ENCODE assay signal across 26 cellular contexts in the genomic region with DNA sequence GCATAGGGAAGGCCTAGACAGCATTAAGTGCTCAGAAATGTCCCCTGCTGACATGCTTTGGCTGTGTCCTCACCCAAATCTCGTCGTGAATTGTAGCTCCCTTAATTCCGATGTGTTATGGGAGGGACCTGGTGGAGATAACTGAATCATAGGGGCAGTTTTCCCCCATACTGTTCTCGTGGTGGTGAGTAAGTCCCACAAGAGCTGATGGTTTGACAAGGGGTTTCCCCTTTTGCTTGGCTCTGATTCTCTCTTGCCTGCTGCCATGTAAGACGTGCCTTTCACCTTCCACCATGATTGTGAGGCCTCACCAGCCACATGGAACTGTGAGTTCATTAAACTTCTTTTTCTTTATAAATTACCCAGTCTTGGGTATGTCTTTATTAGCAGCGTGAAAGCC.
DNase-seq lines count a peak whose midpoint lies in the region; ATAC-seq, FAIRE-seq and TF ChIP-seq lines count a peak whose summit lies in the region.
"Had no signal": no experiment of that assay in that cellular context is flagged by ENCODE, and none has a peak within 500 bp of the region (broad histone marks: within the 10 kb centered on the region; RNA-seq: fewer than 3 reads in every experiment).

No MANE protein-coding gene starts in this region.

- WGBS in mammary epithelial cell (ENCODE audit: low coverage, missing lambda C conversion rate) = 100% methylated on average over 3 of the region's 6 CpGs

- no TSS peak for BruUV-seq in mammary epithelial cell (replicated peaks; lab: Mats Ljungman, UMichigan)
- BruUV-seq in MCF 10A (replicated peaks; lab: Mats Ljungman, UMichigan) = no TSS peak

- peaks cover 7% of the 10 kb centered on the region for H3K4me1 Mint-ChIP-seq in activated CD4-positive, alpha-beta T cell treated with anti-CD3 and anti-CD28 coated beads for 36 hours
- no peaks in the 10 kb centered on the region for H3K4me1 Mint-ChIP-seq in MCF 10A (ENCODE audit: insufficient read depth, unreplicated experiment)

- peaks cover 4% of the 10 kb centered on the region for H3K27me3 Mint-ChIP-seq in activated CD4-positive, alpha-beta T cell treated with anti-CD3 and anti-CD28 coated beads for 36 hours
- H3K27me3 Mint-ChIP-seq in MCF 10A (ENCODE audit: insufficient read depth, unreplicated experiment) = no peaks in the 10 kb centered on the region

- H3K4me2 ChIP-seq in mammary epithelial cell (ENCODE audit: insufficient read depth, low read depth, low read length) = no peak overlapping the region

- no peaks in the 10 kb centered on the region for H3K79me2 ChIP-seq in mammary epithelial cell (ENCODE audit: insufficient read depth, low read length)

- H3K4me1 ChIP-seq in mammary epithelial cell (ENCODE audit: insufficient read depth, low read length) = no peaks in the 10 kb centered on the region
- H3K4me1 ChIP-seq: BE2C had no signal

- H3K27me3 ChIP-seq in mammary epithelial cell (ENCODE audit: insufficient read depth, low read length) = no peaks in the 10 kb centered on the region
- H3K27me3 ChIP-seq: BE2C had no signal

- TF ChIP-seq CTCF in mammary epithelial cell (conservative IDR thresholded peaks at IDR 0.05 in 1 of 2, IDR thresholded peaks at IDR 0.05 in 1 of 2; ENCODE audit: extremely low read depth in 1 of 2, insufficient read depth in 1 of 2, low read depth in 1 of 2, low read length in 2 of 2) (no peak), MCF 10A (IDR thresholded peaks at IDR 0.05; ENCODE audit: unreplicated experiment) (no peak)

- no peaks in the 10 kb centered on the region for H3K36me3 Mint-ChIP-seq in activated CD4-positive, alpha-beta T cell treated with anti-CD3 and anti-CD28 coated beads for 36 hours (ENCODE audit: low read depth)
- H3K36me3 Mint-ChIP-seq in MCF 10A (ENCODE audit: insufficient read depth, unreplicated experiment) = peaks cover 98% of the 10 kb centered on the region
- H3K36me3 Mint-ChIP-seq: CD8-positive, alpha-beta memory T cell had no signal

- dilution Hi-C loops in mammary epithelial cell (cut with HindIII; ENCODE audit: low sequenced_read_pairs) = no loop called here

- DNase-seq in activated CD4-positive, alpha-beta T cell treated with anti-CD3 and anti-CD28 coated beads for 36 hours = peak; percentile 20
- DNase-seq in activated CD4-positive, alpha-beta T cell treated with anti-CD3 and anti-CD28 coated beads for 4 hours = no peak
- DNase-seq in mammary epithelial cell (peak; percentile 2), MCF 10A (ENCODE audit: unreplicated experiment) (no peak), iris pigment epithelial cell (ENCODE audit: low read depth) (peak; percentile 20), urothelium cell line (ENCODE audit: low spot score) (no peak)
- no peak for DNase-seq in activated CD4-positive, CD25-positive, alpha-beta regulatory T cell treated with anti-CD3 and anti-CD28 coated beads, Interleukin-2, amount 50 U/mL, for 72 hours
- DNase-seq: ACHN; BE2C; CD8-positive, alpha-beta memory T cell; DMS 273 treated with DMSO at 0.1 percent for 48 hours; DMS79; GF-D8; Kasumi-1; NCI-H1105 treated with DMSO at 0.1 percent for 48 hours; NCI-H2029 treated with DMSO at 0.1 percent for 48 hours; NCI-H446 treated with DMSO at 0.1 percent for 48 hours; NCI-H526; NCI-H82; NK-92 treated with Interleukin-12 subunit alpha and Interleukin-12 subunit beta, amount 100 ng/mL, for 24 hours; PC-3 had no signal

- H3K9ac ChIP-seq in mammary epithelial cell (ENCODE audit: insufficient read depth, low read length) = no peak overlapping the region

- POLR2A ChIA-PET in activated CD4-positive, alpha-beta T cell treated with anti-CD3 and anti-CD28 coated beads for 36 hours (lab: Charles Lee) = interaction anchor here (0.7 kb wide), 1 partner anchor 20 kb away, joined by 3 read pairs; no protein-coding TSS in a partner anchor
- POLR2A ChIA-PET in MCF 10A (lab: Yijun Ruan, JAX) = no interaction called here

- peak; percentile 63 for ATAC-seq in activated CD4-positive, alpha-beta T cell treated with anti-CD3 and anti-CD28 coated beads for 36 hours
- no peak for ATAC-seq in GM19467 (IDR thresholded peaks at IDR 0.05; ENCODE audit: unreplicated experiment)
- ATAC-seq: HCT116, PC-3 had no signal

- no peak overlapping the region for H3K4me3 Mint-ChIP-seq in activated CD4-positive, alpha-beta T cell treated with anti-CD3 and anti-CD28 coated beads for 36 hours
- no peak overlapping the region for H3K4me3 Mint-ChIP-seq in MCF 10A (ENCODE audit: unreplicated experiment)
- H3K4me3 Mint-ChIP-seq: CD14-positive monocyte; CD8-positive, alpha-beta memory T cell had no signal

- no peaks in the 10 kb centered on the region for H4K20me1 ChIP-seq in mammary epithelial cell (ENCODE audit: insufficient read depth, low read length)

- in situ Hi-C loops in mammary epithelial cell (cut with MboI; ENCODE audit: low sequenced_read_pairs in 2 of 2) = no loop called here

- no peak overlapping the region for H2AFZ ChIP-seq in mammary epithelial cell (ENCODE audit: low read depth, low read length)

- H3K27ac ChIP-seq in mammary epithelial cell (ENCODE audit: insufficient read depth, low read depth, low read length) = no peak overlapping the region
- H3K27ac ChIP-seq: 22Rv1, HL-60 had no signal

- peaks cover 11% of the 10 kb centered on the region for H3K36me3 ChIP-seq in mammary epithelial cell (ENCODE audit: insufficient read depth, low read length)
- H3K36me3 ChIP-seq: BE2C had no signal

- no peak overlapping the region for H3K4me3 ChIP-seq in mammary epithelial cell (replicated peaks in 1 of 3; ENCODE audit: insufficient read depth in 1 of 3, low read depth in 2 of 3, low read length in 3 of 3)

- H3K27ac Mint-ChIP-seq in activated CD4-positive, alpha-beta T cell treated with anti-CD3 and anti-CD28 coated beads for 36 hours = no peak overlapping the region
- H3K27ac Mint-ChIP-seq in MCF 10A (ENCODE audit: low read depth, unreplicated experiment) = no peak overlapping the region
- H3K27ac Mint-ChIP-seq: CD14-positive monocyte; CD8-positive, alpha-beta memory T cell had no signal

- FAIRE-seq in urothelium cell line (lab: Jason Lieb, UNC) = peak; percentile 52

- CTCF ChIA-PET in activated CD4-positive, alpha-beta T cell treated with anti-CD3 and anti-CD28 coated beads for 36 hours (lab: Charles Lee) = interaction anchor here (3.0 kb wide), 1 partner anchor 13 kb away, joined by 11 read pairs; no protein-coding TSS in a partner anchor
- CTCF ChIA-PET in mammary epithelial cell (lab: Charles Lee; ENCODE audit: low non-redundant PET) (no interaction called here), MCF 10A (lab: Yijun Ruan, JAX) (no interaction called here)

- peaks cover 5% of the 10 kb centered on the region for H3K9me3 Mint-ChIP-seq in activated CD4-positive, alpha-beta T cell treated with anti-CD3 and anti-CD28 coated beads for 36 hours (ENCODE audit: low read depth)
- H3K9me3 Mint-ChIP-seq in MCF 10A (ENCODE audit: unreplicated experiment) = no peaks in the 10 kb centered on the region

- intact Hi-C loops in activated CD4-positive, alpha-beta T cell treated with anti-CD3 and anti-CD28 coated beads for 36 hours (cut with DNase I, micrococcal nuclease) = no loop called here
- intact Hi-C loops in mammary epithelial cell (cut with micrococcal nuclease) (no loop called here), MCF 10A (cut with micrococcal nuclease) (no loop called here)

- H3K9me3 ChIP-seq in mammary epithelial cell (replicated peaks; ENCODE audit: insufficient read depth, low read length) = no peaks in the 10 kb centered on the region
- H3K9me3 ChIP-seq: BE2C had no signal

Comparison
In these comparisons a context has a peak if more than half of its experiments do, and no peak if none do; other contexts are left out.
1. DNase-seq: peak in activated CD4-positive, alpha-beta T cell treated with anti-CD3 and anti-CD28 coated beads for 36 hours (single experiment), mammary epithelial cell (single experiment) and iris pigment epithelial cell (single experiment); none in activated CD4-positive, alpha-beta T cell treated with anti-CD3 and anti-CD28 coated beads for 4 hours (0 of 2), MCF 10A (single experiment), urothelium cell line (single experiment) and activated CD4-positive, CD25-positive, alpha-beta regulatory T cell treated with anti-CD3 and anti-CD28 coated beads, Interleukin-2, amount 50 U/mL, for 72 hours (single experiment).